ENCODE assay signal across 15 cellular contexts in genomic region chr18:4589056-4589800, GRCh38.
DNase-seq lines count a peak whose midpoint lies in the region; ATAC-seq, FAIRE-seq and TF ChIP-seq lines count a peak whose summit lies in the region.
"Had no signal": no experiment of that assay in that cellular context is flagged by ENCODE, and none has a peak within 500 bp of the region (broad histone marks: within the 10 kb centered on the region; RNA-seq: fewer than 3 reads in every experiment).

No MANE protein-coding gene starts in this region.

- H4K5ac ChIP-seq in H9 (ENCODE audit: insufficient read length, low read depth, low read length), result no peak overlapping the region

- TF ChIP-seq EP300 in HepG2 (IDR thresholded peaks at IDR 0.05; ENCODE audit: low read depth in 2 of 2, low read length in 2 of 2) (0 out of 4 replicates have a peak, but pooled peaks of 1 of the 2 experiments have one; percentile 19), HepG2 (CRISPR knock-in tag; IDR thresholded peaks at IDR 0.05; ENCODE audit: borderline replicate concordance) (no peak)

- no peaks in the 10 kb centered on the region for H4K20me1 ChIP-seq in H9 (ENCODE audit: control insufficient read depth, insufficient read depth, insufficient read length)
- H4K20me1 ChIP-seq in HepG2 (ENCODE audit: insufficient read depth, low read length), result no peaks in the 10 kb centered on the region

- H2BK15ac ChIP-seq in H9 (ENCODE audit: low read depth, low read length), result no peak overlapping the region

- in situ Hi-C loops in HepG2 (cut with HindIII; ENCODE audit: extremely low pct_ligation_motif_present, low pct_unique_long_range_greater_than_20kb), result no loop called here

- no peaks in the 10 kb centered on the region for H3K79me1 ChIP-seq in H9 (ENCODE audit: insufficient read depth, low read depth, low read length, poor library complexity, severe bottlenecking)

- no peak for TF ChIP-seq RAD21 in HepG2 (CRISPR knock-in tag; IDR thresholded peaks at IDR 0.05)

- H2BK120ac ChIP-seq in H9 (ENCODE audit: low read depth, low read length, poor library complexity, severe bottlenecking), result no peak overlapping the region

- WGBS in H9 (ENCODE audit: extremely low coverage, insufficient read length, low lambda C conversion rate), result no CpG with 5 or more reads among the region's 5 CpGs
- WGBS in HepG2 (ENCODE audit: low lambda C conversion rate), result 5% methylated on average over 5 of the region's 5 CpGs

- intact Hi-C loops in HepG2 (cut with micrococcal nuclease; ENCODE audit: unreplicated experiment), result no loop called here

- H3K36me3 ChIP-seq in HepG2 (replicated peaks in 1 of 2; ENCODE audit: control insufficient read depth in 1 of 2, insufficient read depth in 2 of 2, low read length in 2 of 2), result no peaks in the 10 kb centered on the region
- H3K36me3 ChIP-seq in BE2C, result no peaks in the 10 kb centered on the region

- no peak overlapping the region for H3K14ac ChIP-seq in H9 (ENCODE audit: insufficient read depth, low read length)

- H3K9me3 Mint-ChIP-seq in H9, result no peaks in the 10 kb centered on the region

- TF ChIP-seq CTCF in H9 (conservative IDR thresholded peaks at IDR 0.05), result no peak
- no peak for TF ChIP-seq CTCF in HepG2 (CRISPR knock-in tag; IDR thresholded peaks at IDR 0.05)
- TF ChIP-seq CTCF in BE2C (IDR thresholded peaks at IDR 0.05; ENCODE audit: low read depth, low read length), result no peak

- H3K27me3 ChIP-seq in H9 (ENCODE audit: insufficient read depth, low read length) (no peaks in the 10 kb centered on the region), HepG2 (ENCODE audit: control insufficient read depth in 1 of 2, insufficient read depth in 2 of 2, low read length in 2 of 2) (no peaks in the 10 kb centered on the region; a peak in 1 of 5 replicates), BE2C (no peaks in the 10 kb centered on the region)

- H3K4me3 ChIP-seq in HepG2 (replicated peaks in 1 of 3; ENCODE audit: insufficient read depth in 1 of 3, low read depth in 2 of 3, low read length in 3 of 3), result no peak overlapping the region
- no peak overlapping the region for H3K4me3 ChIP-seq in BE2C (ENCODE audit: low read depth, low read length)
- H3K4me3 ChIP-seq: GM12878 had no signal

- H3K23me2 ChIP-seq in H9 (ENCODE audit: insufficient read length, low read depth, low read length, poor library complexity, severe bottlenecking), result no peaks in the 10 kb centered on the region

- H3K9me3 ChIP-seq in H9 (ENCODE audit: control insufficient read depth, low read depth, low read length) (no peaks in the 10 kb centered on the region), HepG2 (ENCODE audit: low read length) (no peaks in the 10 kb centered on the region; the same call in 1 of the 2 replicates), BE2C (no peaks in the 10 kb centered on the region)
- H3K9me3 ChIP-seq: Caco-2 had no signal

- no peak overlapping the region for H3K56ac ChIP-seq in H9 (ENCODE audit: insufficient read length, low read depth, low read length)

- H3K27me3 Mint-ChIP-seq in H9 (ENCODE audit: low read depth), result no peaks in the 10 kb centered on the region
- H3K27me3 Mint-ChIP-seq: CD4-positive, alpha-beta T cell had no signal

- CTCF ChIA-PET in HepG2 (lab: Yijun Ruan, JAX; ENCODE audit: low intra/inter-chr PET ratio, low total read pairs), result no interaction called here

- no peak overlapping the region for H2AK5ac ChIP-seq in H9 (ENCODE audit: insufficient read length, low read length)

- ATAC-seq in HepG2, result peak; percentile 89
- ATAC-seq: GM12878 had no signal

- H3K4me2 ChIP-seq in H9 (ENCODE audit: insufficient read depth, insufficient read length, low read length) (no peak overlapping the region), HepG2 (ENCODE audit: low read depth, low read length) (no peak overlapping the region)

- no peak overlapping the region for H3K4me3 Mint-ChIP-seq in H9
- H3K4me3 Mint-ChIP-seq: CD4-positive, alpha-beta T cell had no signal

- H3K27ac ChIP-seq in H9 (ENCODE audit: insufficient read length, low read depth, low read length), result no peak overlapping the region
- no peak overlapping the region for H3K27ac ChIP-seq in HepG2 (ENCODE audit: extremely low read length, insufficient read depth, low read length)
- H3K27ac ChIP-seq: C4-2B had no signal

- no peak overlapping the region for H3K4ac ChIP-seq in H9 (ENCODE audit: low read depth, low read length)

- H3K36me3 Mint-ChIP-seq in H9 (ENCODE audit: insufficient read depth in 1 of 3, low read depth in 3 of 3), result no peaks in the 10 kb centered on the region

- H3K9ac ChIP-seq in H9 (ENCODE audit: extremely low read depth, insufficient read length, low read length), result no peak overlapping the region
- H3K9ac ChIP-seq in HepG2 (ENCODE audit: insufficient read depth, low read depth, low read length), result no peak overlapping the region

- H2AFZ ChIP-seq in H9 (ENCODE audit: low read length) (no peak overlapping the region), HepG2 (ENCODE audit: low read length) (no peak overlapping the region)

- no peak overlapping the region for H2BK5ac ChIP-seq in H9 (ENCODE audit: insufficient read length, low read length)

- H3K18ac ChIP-seq in H9 (ENCODE audit: insufficient read length, low read depth, low read length), result no peak overlapping the region

- H3T11ph ChIP-seq in H9 (ENCODE audit: low read length), result no peak overlapping the region

- BruUV-seq in HepG2 (replicated peaks; lab: Mats Ljungman, UMichigan), result no TSS peak

- peaks cover 3 to 10% of the 10 kb centered on the region in 2 experiments; a peak in 3 of 4 replicates for H3K4me1 Mint-ChIP-seq in H9

- no peak for TF ChIP-seq POLR2A in HepG2 (IDR thresholded peaks at IDR 0.05; ENCODE audit: insufficient read depth in 1 of 2, low read depth in 2 of 2, low read length in 2 of 2)

- no peak overlapping the region for H4K8ac ChIP-seq in H9 (replicated peaks; ENCODE audit: insufficient read length, low read depth, low read length)

- H3K79me2 ChIP-seq in H9 (ENCODE audit: insufficient read depth, low read length) (no peaks in the 10 kb centered on the region), HepG2 (ENCODE audit: insufficient read depth, low read length) (no peaks in the 10 kb centered on the region)

- no peak overlapping the region for H2BK12ac ChIP-seq in H9 (ENCODE audit: insufficient read length, low read depth, low read length)

- POLR2A ChIA-PET in HepG2 (lab: Yijun Ruan, JAX), result interaction anchor here (1.0 kb wide), 1 partner anchor 922 kb away, joined by 3 read pairs; no protein-coding TSS in a partner anchor

- peak overlapping the region; percentile 49 for H3K23ac ChIP-seq in H9 (ENCODE audit: insufficient read length, low read depth, low read length)

- H3K4me1 ChIP-seq in H9 (ENCODE audit: insufficient read depth, low read length), result no peaks in the 10 kb centered on the region
- peaks cover 11% of the 10 kb centered on the region for H3K4me1 ChIP-seq in HepG2 (ENCODE audit: insufficient read depth, low read length)
- H3K4me1 ChIP-seq in BE2C, result no peaks in the 10 kb centered on the region
- H3K4me1 ChIP-seq: Caco-2 had no signal

- H4K91ac ChIP-seq in H9 (ENCODE audit: insufficient read length, low read depth, low read length), result no peak overlapping the region

- DNase-seq in H9 (no peak), SW480 (ENCODE audit: low spot score) (peak; percentile 7), HepG2 (ENCODE audit: low spot score) (peak; percentile 48), NCI-H345 treated with DMSO at 0.1 percent for 48 hours (lab: John Stamatoyannopoulos, UW; ENCODE audit: unreplicated experiment) (no peak), BE2C (no peak), putamen (ENCODE audit: low spot score) (no peak)
- DNase-seq: ACHN; Caco-2; CD4-positive, alpha-beta T cell; DMS79 treated with DMSO at 0.1 percent for 48 hours; GF-D8; GOT3; H7 had no signal

- no peak overlapping the region for H2BK20ac ChIP-seq in H9 (ENCODE audit: low read depth, low read length, poor library complexity, severe bottlenecking)

- no peak overlapping the region for H3K27ac Mint-ChIP-seq in H9
- H3K27ac Mint-ChIP-seq: CD4-positive, alpha-beta T cell had no signal

- FAIRE-seq in HepG2 (lab: Jason Lieb, UNC), result no peak
- FAIRE-seq: GM12878 had no signal

TF ChIP-seq in HepG2, 621 proteins besides CTCF, POLR2A, EP300 and RAD21 (continues in another document):
- TF ChIP-seq TOPORS (CRISPR knock-in tag; IDR thresholded peaks at IDR 0.05) (no peak), E2F5 (CRISPR knock-in tag; conservative IDR thresholded peaks at IDR 0.05) (no peak), ZNF598 (CRISPR knock-in tag; IDR thresholded peaks at IDR 0.05; ENCODE audit: borderline replicate concordance) (no peak), KDM1A (CRISPR knock-in tag; IDR thresholded peaks at IDR 0.05) (no peak), GATAD2A (CRISPR knock-in tag; IDR thresholded peaks at IDR 0.05) (peak; percentile 30; the same call in 1 of the 2 replicates), ZNF614 (CRISPR knock-in tag; IDR thresholded peaks at IDR 0.05; ENCODE audit: borderline replicate concordance) (peak; percentile 55; the same call in 1 of the 2 replicates), RXRB (CRISPR knock-in tag; IDR thresholded peaks at IDR 0.05; ENCODE audit: borderline replicate concordance) (peak; percentile 89), RARA (CRISPR knock-in tag; IDR thresholded peaks at IDR 0.05) (peak; percentile 81)

Comparison
In these comparisons a context has a peak if more than half of its experiments do, and no peak if none do; other contexts are left out.
1. DNase-seq: peak in SW480 (single experiment) and HepG2 (single experiment); none in H9 (single experiment), NCI-H345 treated with DMSO at 0.1 percent for 48 hours (single experiment), BE2C (single experiment) and putamen (single experiment).